In genomic region chr11:112238041-112238440, GRCh38 we compare ENCODE assay signal across 1 cellular context.
TF ChIP-seq lines count a peak whose summit lies in the region.

No MANE protein-coding gene starts in this region.

TF ChIP-seq in HEK293, 187 proteins besides CTCF, POLR2A, EP300 and RAD21 (continued from another document and continues in another):
- TF ChIP-seq ZNF521 (tag by site-specific recombination; IDR thresholded peaks at IDR 0.05) (no peak), ZBTB44 (tag by site-specific recombination; IDR thresholded peaks at IDR 0.05) (peak; percentile 97), ZNF610 (tag by site-specific recombination; IDR thresholded peaks at IDR 0.05; ENCODE audit: borderline replicate concordance) (0 out of 2 replicates have a peak, but pooled peaks have one; percentile 36), ZBTB6 (tag by site-specific recombination; IDR thresholded peaks at IDR 0.05) (no peak), ZNF37A (tag by site-specific recombination; IDR thresholded peaks at IDR 0.05) (no peak), ZNF624 (tag by site-specific recombination; IDR thresholded peaks at IDR 0.05) (no peak), OSR2 (tag by site-specific recombination; IDR thresholded peaks at IDR 0.05) (peak; percentile 84), BCL6B (tag by site-specific recombination; IDR thresholded peaks at IDR 0.05) (no peak), ZFHX2 (tag by site-specific recombination; conservative IDR thresholded peaks at IDR 0.05) (no peak), ZNF548 (tag by site-specific recombination; IDR thresholded peaks at IDR 0.05) (no peak), ZNF48 (tag by site-specific recombination; IDR thresholded peaks at IDR 0.05) (no peak), ZNF768 (tag by site-specific recombination; IDR thresholded peaks at IDR 0.05) (no peak), ZNF518A (tag by site-specific recombination; conservative IDR thresholded peaks at IDR 0.05; ENCODE audit: low read depth) (no peak), ZBTB1 (tag by site-specific recombination; IDR thresholded peaks at IDR 0.05) (no peak), ZXDB (tag by site-specific recombination; IDR thresholded peaks at IDR 0.05) (peak; percentile 81), ZNF350 (tag by site-specific recombination; IDR thresholded peaks at IDR 0.05) (no peak), ZNF146 (tag by site-specific recombination; IDR thresholded peaks at IDR 0.05) (no peak), ZNF621 (tag by site-specific recombination; IDR thresholded peaks at IDR 0.05) (no peak), RBAK (tag by site-specific recombination; IDR thresholded peaks at IDR 0.05) (no peak), ZNF169 (tag by site-specific recombination; IDR thresholded peaks at IDR 0.05) (no peak), BCL11B (tag by site-specific recombination; IDR thresholded peaks at IDR 0.05; ENCODE audit: low read depth) (0 out of 2 replicates have a peak, but pooled peaks have one; percentile 45), ZBTB10 (tag by site-specific recombination; IDR thresholded peaks at IDR 0.05) (no peak), MEIS1 (CRISPR knock-in tag; IDR thresholded peaks at IDR 0.05; ENCODE audit: borderline replicate concordance) (no peak), ZNF561 (tag by site-specific recombination; IDR thresholded peaks at IDR 0.05; ENCODE audit: borderline replicate concordance) (no peak), ZNF529 (tag by site-specific recombination; IDR thresholded peaks at IDR 0.05; ENCODE audit: insufficient replicate concordance) (no peak), ZNF514 (tag by site-specific recombination; IDR thresholded peaks at IDR 0.05) (no peak), ZNF785 (tag by site-specific recombination; IDR thresholded peaks at IDR 0.05) (no peak), ZNF404 (tag by site-specific recombination; IDR thresholded peaks at IDR 0.05) (no peak), HOXA7 (CRISPR knock-in tag; IDR thresholded peaks at IDR 0.05; ENCODE audit: borderline replicate concordance) (no peak), KLF7 (tag by site-specific recombination; IDR thresholded peaks at IDR 0.05; ENCODE audit: borderline replicate concordance) (peak; percentile 48; the same call in 1 of the 2 replicates), PRDM1 (tag by site-specific recombination; IDR thresholded peaks at IDR 0.05) (no peak), ZNF488 (tag by site-specific recombination; IDR thresholded peaks at IDR 0.05) (no peak), ZNF394 (tag by site-specific recombination; IDR thresholded peaks at IDR 0.05; ENCODE audit: borderline replicate concordance) (no peak), INSM2 (tag by site-specific recombination; IDR thresholded peaks at IDR 0.05) (peak; percentile 88), ZNF660 (tag by site-specific recombination; IDR thresholded peaks at IDR 0.05) (no peak), ZNF362 (tag by site-specific recombination; IDR thresholded peaks at IDR 0.05) (no peak), ZNF792 (tag by site-specific recombination; IDR thresholded peaks at IDR 0.05) (no peak), KLF8 (tag by site-specific recombination; IDR thresholded peaks at IDR 0.05) (peak; percentile 55; the same call in 1 of the 2 replicates), ZNF776 (tag by site-specific recombination; IDR thresholded peaks at IDR 0.05; ENCODE audit: borderline replicate concordance) (no peak), ZNF473 (tag by site-specific recombination; IDR thresholded peaks at IDR 0.05) (no peak), ZBTB20 (tag by site-specific recombination; IDR thresholded peaks at IDR 0.05) (no peak), ZNF184 (tag by site-specific recombination; IDR thresholded peaks at IDR 0.05) (no peak), ZNF280D (tag by site-specific recombination; IDR thresholded peaks at IDR 0.05) (no peak), SETDB1 (IDR thresholded peaks at IDR 0.05; ENCODE audit: insufficient read length, low read length) (no peak), ZNF239 (tag by site-specific recombination; IDR thresholded peaks at IDR 0.05) (no peak), ZNF596 (tag by site-specific recombination; IDR thresholded peaks at IDR 0.05) (no peak)
